Comparison of ENCODE assay signal across 1 cellular context in the genomic region with DNA sequence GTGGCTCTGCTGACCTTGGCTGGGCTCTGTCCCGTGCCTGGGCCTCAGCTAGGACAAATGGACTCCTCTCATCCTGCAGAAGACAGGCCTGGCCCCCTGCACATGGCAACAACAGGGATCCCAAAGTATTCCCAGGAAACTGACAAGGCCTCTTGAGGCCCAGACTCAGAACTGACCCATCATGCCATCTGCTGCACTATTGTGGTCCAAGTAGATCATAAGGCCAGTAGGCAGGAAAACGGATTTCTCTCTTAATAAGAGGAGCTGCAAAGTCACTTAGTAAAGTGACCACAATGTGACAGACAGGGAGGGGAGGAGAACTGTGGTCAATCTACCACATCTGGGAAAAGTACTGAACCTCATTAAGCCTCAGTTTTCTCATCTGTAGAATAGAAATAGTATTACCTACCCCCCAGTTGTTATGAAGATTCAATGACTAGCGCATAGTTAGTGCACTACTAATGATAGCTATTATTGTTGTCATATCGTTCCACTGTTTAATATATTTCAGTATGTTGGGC.
TF ChIP-seq lines count a peak whose summit lies in the region.

No MANE protein-coding gene starts in this region.

TF ChIP-seq in WTC11, 78 proteins besides CTCF, POLR2A, EP300 and RAD21 (continued from another document):
- TF ChIP-seq, protein P1, sequence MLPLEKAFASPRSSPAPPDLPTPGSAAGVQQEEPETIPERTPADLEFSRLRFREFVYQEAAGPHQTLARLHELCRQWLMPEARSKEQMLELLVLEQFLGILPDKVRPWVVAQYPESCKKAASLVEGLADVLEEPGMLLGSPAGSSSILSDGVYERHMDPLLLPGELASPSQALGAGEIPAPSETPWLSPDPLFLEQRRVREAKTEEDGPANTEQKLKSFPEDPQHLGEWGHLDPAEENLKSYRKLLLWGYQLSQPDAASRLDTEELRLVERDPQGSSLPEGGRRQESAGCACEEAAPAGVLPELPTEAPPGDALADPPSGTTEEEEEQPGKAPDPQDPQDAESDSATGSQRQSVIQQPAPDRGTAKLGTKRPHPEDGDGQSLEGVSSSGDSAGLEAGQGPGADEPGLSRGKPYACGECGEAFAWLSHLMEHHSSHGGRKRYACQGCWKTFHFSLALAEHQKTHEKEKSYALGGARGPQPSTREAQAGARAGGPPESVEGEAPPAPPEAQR (CRISPR knock-in tag; IDR thresholded peaks at IDR 0.05) = no peak
- TF ChIP-seq, protein P2, sequence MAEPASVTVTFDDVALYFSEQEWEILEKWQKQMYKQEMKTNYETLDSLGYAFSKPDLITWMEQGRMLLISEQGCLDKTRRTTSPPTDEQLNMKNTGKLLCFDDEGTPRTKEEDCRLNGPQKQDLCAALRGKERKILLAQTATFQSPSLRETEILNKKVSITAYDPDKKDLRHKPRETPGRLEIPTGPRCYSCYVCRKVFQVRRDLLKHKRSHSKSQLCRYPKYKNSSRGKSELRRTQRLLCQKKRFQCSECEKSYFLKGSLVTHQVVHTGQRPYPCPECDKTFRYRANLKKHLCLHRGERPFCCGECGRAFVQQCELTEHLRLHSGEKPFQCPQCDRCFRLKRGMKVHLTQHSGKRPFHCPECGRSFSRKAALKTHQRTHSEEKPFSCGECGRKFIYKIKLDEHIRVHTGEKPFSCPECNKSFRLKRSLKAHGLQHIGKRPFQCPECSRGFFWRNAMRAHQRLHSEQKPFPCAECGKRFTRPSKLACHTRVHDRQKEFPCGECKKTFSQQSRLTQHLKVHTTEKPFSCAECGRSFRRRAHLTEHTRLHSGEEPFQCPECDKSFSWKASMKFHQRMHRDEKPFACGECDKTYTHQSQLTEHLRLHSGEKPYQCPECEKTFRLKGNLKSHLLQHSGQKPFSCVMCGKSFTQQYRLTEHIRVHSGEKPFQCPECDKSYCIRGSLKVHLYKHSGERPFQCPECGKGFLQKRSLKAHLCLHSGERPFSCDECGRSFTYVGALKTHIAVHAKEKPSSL (CRISPR knock-in tag; conservative IDR thresholded peaks at IDR 0.05) = no peak
- TF ChIP-seq, protein P3, sequence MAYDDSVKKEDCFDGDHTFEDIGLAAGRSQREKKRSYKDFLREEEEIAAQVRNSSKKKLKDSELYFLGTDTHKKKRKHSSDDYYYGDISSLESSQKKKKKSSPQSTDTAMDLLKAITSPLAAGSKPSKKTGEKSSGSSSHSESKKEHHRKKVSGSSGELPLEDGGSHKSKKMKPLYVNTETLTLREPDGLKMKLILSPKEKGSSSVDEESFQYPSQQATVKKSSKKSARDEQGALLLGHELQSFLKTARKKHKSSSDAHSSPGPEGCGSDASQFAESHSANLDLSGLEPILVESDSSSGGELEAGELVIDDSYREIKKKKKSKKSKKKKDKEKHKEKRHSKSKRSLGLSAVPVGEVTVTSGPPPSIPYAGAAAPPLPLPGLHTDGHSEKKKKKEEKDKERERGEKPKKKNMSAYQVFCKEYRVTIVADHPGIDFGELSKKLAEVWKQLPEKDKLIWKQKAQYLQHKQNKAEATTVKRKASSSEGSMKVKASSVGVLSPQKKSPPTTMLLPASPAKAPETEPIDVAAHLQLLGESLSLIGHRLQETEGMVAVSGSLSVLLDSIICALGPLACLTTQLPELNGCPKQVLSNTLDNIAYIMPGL (CRISPR knock-in tag; IDR thresholded peaks at IDR 0.05) = no peak
- TF ChIP-seq HMGA2 (CRISPR knock-in tag; IDR thresholded peaks at IDR 0.05) = no peak
- TF ChIP-seq ZNF423 (CRISPR knock-in tag; IDR thresholded peaks at IDR 0.05) = no peak
- TF ChIP-seq OVOL2 (CRISPR knock-in tag; IDR thresholded peaks at IDR 0.05; ENCODE audit: borderline replicate concordance) = no peak
- TF ChIP-seq ZNF219 (CRISPR knock-in tag; IDR thresholded peaks at IDR 0.05; ENCODE audit: borderline replicate concordance) = no peak
